In the genomic region with DNA sequence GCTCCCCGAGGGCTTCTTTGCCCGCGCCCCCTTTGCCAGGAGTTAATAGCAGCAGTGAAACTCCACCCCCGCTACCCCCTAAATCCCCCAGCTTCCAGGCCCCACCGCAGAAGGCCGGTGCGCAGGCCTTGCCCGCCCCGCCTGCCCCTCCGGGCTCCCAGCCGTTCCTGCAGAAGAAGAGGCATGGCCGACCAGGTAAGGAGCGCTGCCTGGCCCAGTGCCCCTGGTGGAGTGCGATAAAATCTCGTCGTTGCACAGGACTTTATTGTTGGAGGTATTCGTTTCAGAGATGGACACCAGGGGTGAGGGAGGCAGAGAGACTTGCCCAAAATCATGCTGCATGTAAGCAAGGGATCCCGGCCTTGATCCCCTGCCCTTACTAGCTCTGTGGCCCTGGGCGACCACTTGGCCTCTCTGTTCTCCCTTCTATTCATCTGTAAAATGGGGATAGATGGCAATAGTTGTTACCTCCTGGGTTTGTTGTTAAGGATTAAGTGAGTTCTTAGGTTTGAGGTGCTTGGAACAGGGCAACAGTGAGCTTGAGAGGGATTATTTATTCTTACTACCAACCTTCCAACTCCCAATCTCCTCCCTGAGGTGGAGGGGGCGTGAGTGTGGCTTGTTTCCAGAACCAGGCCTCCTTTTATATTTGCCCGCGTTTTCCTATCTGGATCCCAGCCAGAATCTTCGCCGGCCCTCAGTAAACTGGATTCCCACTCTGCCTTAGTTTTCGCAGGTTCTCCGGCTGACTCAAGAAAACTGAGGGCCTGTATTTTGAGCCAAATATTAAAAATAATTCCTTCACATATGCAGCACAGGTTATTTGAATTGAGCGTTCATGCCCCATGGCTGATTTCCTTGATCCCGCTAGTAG, we compare ENCODE assay signal across 11 cellular contexts.
DNase-seq lines count a peak whose midpoint lies in the region; ATAC-seq and TF ChIP-seq lines count a peak whose summit lies in the region.
"Had no signal": no experiment of that assay in that cellular context is flagged by ENCODE, and none has a peak within 500 bp of the region (broad histone marks: within the 10 kb centered on the region; RNA-seq: fewer than 3 reads in every experiment).

No MANE protein-coding gene starts in this region.

- intact Hi-C loops in A673 (cut with micrococcal nuclease; ENCODE audit: unreplicated experiment) (no loop called here), mammary epithelial cell (cut with micrococcal nuclease) (no loop called here), mucosa of descending colon (cut with DNase I, micrococcal nuclease) (no loop called here), CD14-positive monocyte (cut with micrococcal nuclease) (loop anchor here in 1 of 2 donors (10.0 kb wide), 1 partner anchor 180 kb away; no protein-coding TSS in a partner anchor)

- H3K4me1 ChIP-seq in A673 (ENCODE audit: insufficient read depth, low read length, poor library complexity, severe bottlenecking) (no peaks in the 10 kb centered on the region), mammary epithelial cell (ENCODE audit: insufficient read depth, low read length) (no peaks in the 10 kb centered on the region), mucosa of descending colon (ENCODE audit: low read depth) (peaks cover 10% of the 10 kb centered on the region)

- peaks cover 23 to 28% (median 24%) of the 10 kb centered on the region in 3 donors for H3K27me3 Mint-ChIP-seq in CD14-positive monocyte (ENCODE audit: low read depth in 3 of 3)

- peaks cover 13% of the 10 kb centered on the region for H3K4me1 Mint-ChIP-seq in CD14-positive monocyte

- no peak overlapping the region for H3K27ac Mint-ChIP-seq in CD14-positive monocyte
- H3K27ac Mint-ChIP-seq: activated T-cell treated with anti-CD3 and anti-CD28 coated beads, Interleukin-2, amount 50 U/mL, for 72 hours had no signal

- WGBS in mammary epithelial cell (ENCODE audit: low coverage, missing lambda C conversion rate) = 33% methylated on average over 11 of the region's 28 CpGs

- dilution Hi-C loops in mammary epithelial cell (cut with HindIII; ENCODE audit: low sequenced_read_pairs) = no loop called here

- no peak overlapping the region for H3K9ac ChIP-seq in mammary epithelial cell (ENCODE audit: insufficient read depth, low read length)

- ATAC-seq in mucosa of descending colon (peak; percentile 78), GM19397 (IDR thresholded peaks at IDR 0.05; ENCODE audit: unreplicated experiment) (no peak), GM21515 (IDR thresholded peaks at IDR 0.05; ENCODE audit: unreplicated experiment) (no peak)
- ATAC-seq: activated T-cell treated with anti-CD3 and anti-CD28 coated beads, Interleukin-2, amount 50 U/mL, for 72 hours had no signal

- CTCF ChIA-PET in A673 (lab: Charles Lee) = no interaction called here
- CTCF ChIA-PET in mammary epithelial cell (lab: Charles Lee; ENCODE audit: low non-redundant PET) = no interaction called here

- no peaks in the 10 kb centered on the region for H4K20me1 ChIP-seq in mammary epithelial cell (ENCODE audit: insufficient read depth, low read length)

- POLR2A ChIA-PET in A673 (lab: Charles Lee; ENCODE audit: low non-redundant PET) = no interaction called here

- H3K4me3 Mint-ChIP-seq in CD14-positive monocyte = peak overlapping the region in 1 of 2 donors; percentile 64

- no peaks in the 10 kb centered on the region for H3K79me2 ChIP-seq in mammary epithelial cell (ENCODE audit: insufficient read depth, low read length)

- H3K27me3 ChIP-seq in A673 (replicated peaks; ENCODE audit: insufficient read depth, low read depth, low read length, poor library complexity) (no peaks in the 10 kb centered on the region), mammary epithelial cell (ENCODE audit: insufficient read depth, low read length) (no peaks in the 10 kb centered on the region)

- H3K4me2 ChIP-seq in mammary epithelial cell (ENCODE audit: insufficient read depth, low read depth, low read length) = peak overlapping the region; percentile 54
- H3K4me2 ChIP-seq: PC-9 had no signal

- in situ Hi-C loops in mammary epithelial cell (cut with MboI; ENCODE audit: low sequenced_read_pairs in 2 of 2) = loop anchor here in 1 of 2 donors (10.0 kb wide), 1 partner anchor 190 kb away; no protein-coding TSS in a partner anchor

- BruUV-seq in A673 (replicated peaks; lab: Mats Ljungman, UMichigan) = no TSS peak
- no TSS peak for BruUV-seq in mammary epithelial cell (replicated peaks; lab: Mats Ljungman, UMichigan)

- no peaks in the 10 kb centered on the region for H3K9me3 Mint-ChIP-seq in CD14-positive monocyte
- H3K9me3 Mint-ChIP-seq: activated T-cell treated with anti-CD3 and anti-CD28 coated beads, Interleukin-2, amount 50 U/mL, for 72 hours had no signal

- H3K36me3 ChIP-seq in A673 (ENCODE audit: insufficient read depth, low read length, poor library complexity, severe bottlenecking) (no peaks in the 10 kb centered on the region), mammary epithelial cell (ENCODE audit: insufficient read depth, low read length) (no peaks in the 10 kb centered on the region), mucosa of descending colon (ENCODE audit: low read depth) (no peaks in the 10 kb centered on the region)

- DNase-seq in A673 (ENCODE audit: low spot score) = peak; percentile 46
- peak; percentile 56 for DNase-seq in NCI-H1105 (lab: John Stamatoyannopoulos, UW)
- no peak for DNase-seq in mammary epithelial cell
- DNase-seq in mucosa of descending colon = peak in 2 of 3 donors; percentile 59 to 62
- no peak for DNase-seq in CD14-positive monocyte (ENCODE audit: low spot score)
- no peak for DNase-seq in SK-N-DZ (ENCODE audit: low spot score)
- DNase-seq: activated T-cell treated with anti-CD3 and anti-CD28 coated beads, Interleukin-2, amount 50 U/mL, for 72 hours had no signal

- H3K27ac ChIP-seq in A673 (ENCODE audit: low read depth, low read length, poor library complexity, severe bottlenecking) (no peak overlapping the region), mammary epithelial cell (ENCODE audit: insufficient read depth, low read depth, low read length) (no peak overlapping the region)
- H3K27ac ChIP-seq: C4-2B, PC-9 had no signal

- no peak for TF ChIP-seq CTCF in A673 (conservative IDR thresholded peaks at IDR 0.05; ENCODE audit: low read depth, low read length)
- TF ChIP-seq CTCF in mammary epithelial cell (conservative IDR thresholded peaks at IDR 0.05 in 1 of 2, IDR thresholded peaks at IDR 0.05 in 1 of 2; ENCODE audit: extremely low read depth in 1 of 2, insufficient read depth in 1 of 2, low read depth in 1 of 2, low read length in 2 of 2) = no peak
- TF ChIP-seq CTCF in mucosa of descending colon (IDR thresholded peaks at IDR 0.05) = no peak
- no peak for TF ChIP-seq CTCF in CD14-positive monocyte (IDR thresholded peaks at IDR 0.05)

- peaks cover 0 to 2% of the 10 kb centered on the region in 2 donors for H3K36me3 Mint-ChIP-seq in CD14-positive monocyte

- no peaks in the 10 kb centered on the region for H3K9me3 ChIP-seq in A673 (ENCODE audit: low read depth, low read length, poor library complexity, severe bottlenecking)
- no peaks in the 10 kb centered on the region for H3K9me3 ChIP-seq in mammary epithelial cell (replicated peaks; ENCODE audit: insufficient read depth, low read length)
- H3K9me3 ChIP-seq in mucosa of descending colon = no peaks in the 10 kb centered on the region

- peak overlapping the region; percentile 79 for H2AFZ ChIP-seq in mammary epithelial cell (ENCODE audit: low read depth, low read length)
- H2AFZ ChIP-seq: PC-9 had no signal

- H3K4me3 ChIP-seq in A673 (ENCODE audit: low read depth, low read length, poor library complexity, severe bottlenecking) (no peak overlapping the region), mammary epithelial cell (replicated peaks in 1 of 3; ENCODE audit: insufficient read depth in 1 of 3, low read depth in 2 of 3, low read length in 3 of 3) (peak overlapping the region in 1 of 3 experiments; percentile 38), mucosa of descending colon (no peak overlapping the region)
- H3K4me3 ChIP-seq: PC-9 had no signal

Comparison
In these comparisons a context has a peak if more than half of its experiments do, and no peak if none do; other contexts are left out.
1. DNase-seq: peak in A673 (single experiment), NCI-H1105 (single experiment) and mucosa of descending colon (2 of 3); none in mammary epithelial cell (single experiment), CD14-positive monocyte (single experiment) and SK-N-DZ (single experiment).